Comparison of ENCODE assay signal across 1 cellular context in genomic region chr19:51628153-51628939, GRCh38.
TF ChIP-seq lines count a peak whose summit lies in the region.

No MANE protein-coding gene starts in this region.

TF ChIP-seq in K562, 482 proteins besides CTCF, POLR2A, EP300 and RAD21:
- no peak for TF ChIP-seq MLX (CRISPR knock-in tag; conservative IDR thresholded peaks at IDR 0.05)
- TF ChIP-seq TEAD4 (IDR thresholded peaks at IDR 0.05; ENCODE audit: low read length) = no peak
- TF ChIP-seq TEAD4 (CRISPR knock-in tag; IDR thresholded peaks at IDR 0.05; ENCODE audit: borderline replicate concordance) = no peak
- TF ChIP-seq SMARCE1 (IDR thresholded peaks at IDR 0.05) = no peak
- TF ChIP-seq CREB1 (IDR thresholded peaks at IDR 0.05) = no peak
- no peak for TF ChIP-seq CREB1 (CRISPR knock-in tag; IDR thresholded peaks at IDR 0.05)
- peak; percentile 25 for TF ChIP-seq PHF20 (IDR thresholded peaks at IDR 0.05; ENCODE audit: partially characterized antibody)
- peak in 1 of 2 experiments; percentile 48; a peak in 1 of 4 replicates for TF ChIP-seq KDM1A (IDR thresholded peaks at IDR 0.05)
TF ChIP-seq in K562: peak in this region for 2.
